15 cellular contexts compared by ENCODE assay signal in the genomic region with DNA sequence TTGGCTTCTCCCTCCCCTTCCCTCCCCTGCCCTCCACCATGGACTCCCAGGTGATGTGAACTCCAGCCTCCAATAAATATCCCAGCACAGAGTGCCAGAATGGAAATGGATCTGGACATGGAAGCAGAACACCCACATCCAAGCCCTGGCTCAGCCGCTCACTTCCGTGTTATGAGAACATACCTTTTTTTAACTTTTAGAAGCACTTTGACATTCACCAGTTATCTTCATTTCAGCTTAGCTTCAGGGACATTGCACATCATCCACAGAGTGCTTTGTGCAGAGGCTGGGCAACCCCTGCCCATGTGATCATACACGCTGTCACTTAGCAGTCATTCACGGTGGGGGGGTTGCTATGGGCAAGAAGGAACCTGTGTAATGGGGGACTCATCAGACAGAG. TPM values are rescaled to one million over a fixed set of nuclear protein-coding genes. Genes with fewer than 3 reads are reported as not detected.
DNase-seq lines count a peak whose midpoint lies in the region; ATAC-seq and TF ChIP-seq lines count a peak whose summit lies in the region.
"Had no signal": no experiment of that assay in that cellular context is flagged by ENCODE, and none has a peak within 500 bp of the region (broad histone marks: within the 10 kb centered on the region; RNA-seq: fewer than 3 reads in every experiment).

No MANE protein-coding gene starts in this region.

- peak overlapping the region; percentile 75 for H3K27ac Mint-ChIP-seq in endothelial cell (ENCODE audit: unreplicated experiment)
- H3K27ac Mint-ChIP-seq: CD14-positive monocyte; CD8-positive, alpha-beta T cell; HFFc6 had no signal

- BruUV-seq in PC-3 (replicated peaks; lab: Mats Ljungman, UMichigan) = no TSS peak

- H3K36me3 Mint-ChIP-seq in endothelial cell (ENCODE audit: low read depth, unreplicated experiment) = peaks cover 79% of the 10 kb centered on the region
- H3K36me3 Mint-ChIP-seq: CD14-positive monocyte; CD8-positive, alpha-beta T cell had no signal

- H3K9me3 Mint-ChIP-seq in endothelial cell (ENCODE audit: unreplicated experiment) = no peaks in the 10 kb centered on the region
- H3K9me3 Mint-ChIP-seq: CD8-positive, alpha-beta T cell; HFFc6 had no signal

- peaks cover 9% of the 10 kb centered on the region for H3K36me3 ChIP-seq in left ventricle myocardium inferior
- H3K36me3 ChIP-seq in psoas muscle (ENCODE audit: insufficient read depth in 1 of 2, low read depth in 1 of 2) = no peaks in the 10 kb centered on the region
- no peaks in the 10 kb centered on the region for H3K36me3 ChIP-seq in thyroid gland
- no peaks in the 10 kb centered on the region for H3K36me3 ChIP-seq in WERI-Rb-1
- no peaks in the 10 kb centered on the region for H3K36me3 ChIP-seq in PC-3 (ENCODE audit: low read depth, low read length)

- peaks cover 18% of the 10 kb centered on the region for H3K27me3 Mint-ChIP-seq in endothelial cell (ENCODE audit: unreplicated experiment)

- H3K4me1 ChIP-seq in left ventricle myocardium inferior (peaks cover 100% of the 10 kb centered on the region), psoas muscle (peaks cover 86% of the 10 kb centered on the region), thyroid gland (no peaks in the 10 kb centered on the region), PC-3 (ENCODE audit: insufficient read depth, low read length) (no peaks in the 10 kb centered on the region)

- H3K9me3 ChIP-seq in left ventricle myocardium inferior (replicated peaks) = no peaks in the 10 kb centered on the region
- H3K9me3 ChIP-seq in psoas muscle = no peaks in the 10 kb centered on the region
- no peaks in the 10 kb centered on the region for H3K9me3 ChIP-seq in thyroid gland
- H3K9me3 ChIP-seq in WERI-Rb-1 (ENCODE audit: severe bottlenecking) = no peaks in the 10 kb centered on the region
- no peaks in the 10 kb centered on the region for H3K9me3 ChIP-seq in PC-3 (ENCODE audit: low read length)

- H3K4me3 ChIP-seq in left ventricle myocardium inferior = no peak overlapping the region
- H3K4me3 ChIP-seq in psoas muscle = no peak overlapping the region
- H3K4me3 ChIP-seq in thyroid gland (replicated peaks in 1 of 3) = no peak overlapping the region
- no peak overlapping the region for H3K4me3 ChIP-seq in WERI-Rb-1 (ENCODE audit: low read depth, low read length)
- no peak overlapping the region for H3K4me3 ChIP-seq in PC-3 (ENCODE audit: low read length)

- intact Hi-C loops in Right ventricle myocardium superior (cut with DNase I) = no loop called here
- intact Hi-C loops in left ventricle myocardium inferior (cut with micrococcal nuclease) = no loop called here
- intact Hi-C loops in psoas muscle (cut with DNase I) = no loop called here
- intact Hi-C loops in thyroid gland (cut with DNase I) = no loop called here
- intact Hi-C loops in PC-3 (cut with micrococcal nuclease) = no loop called here

- no peak overlapping the region for H2AFZ ChIP-seq in PC-3 (ENCODE audit: low read length)

- CTCF ChIA-PET in PC-3 (lab: Charles Lee) = no interaction called here

- H3K4me2 ChIP-seq in PC-3 (ENCODE audit: low read length) = no peak overlapping the region

- H3K27ac ChIP-seq in left ventricle myocardium inferior (replicated peaks) = peak overlapping the region; percentile 95
- H3K27ac ChIP-seq in psoas muscle = peak overlapping the region; percentile 66
- H3K27ac ChIP-seq in thyroid gland = no peak overlapping the region
- H3K27ac ChIP-seq in WERI-Rb-1 = no peak overlapping the region
- H3K27ac ChIP-seq in PC-3 (ENCODE audit: low read length) = no peak overlapping the region

- 20 to 42% (median 35%) methylated on average over 4 of the region's 4 CpGs for WGBS in psoas muscle, 3 donors
- WGBS in thyroid gland, 2 donors = 81 to 83% methylated on average over 4 of the region's 4 CpGs

- ATAC-seq in Right ventricle myocardium superior (ENCODE audit: poor library complexity) = peak; percentile 54
- peak in 2 of 4 donors; percentile 32 to 35 for ATAC-seq in psoas muscle
- ATAC-seq in PC-3 = no peak
- ATAC-seq: CD8-positive, alpha-beta T cell had no signal

- no peaks in the 10 kb centered on the region for H4K20me1 ChIP-seq in PC-3 (ENCODE audit: low read length)

- no peaks in the 10 kb centered on the region for H3K79me2 ChIP-seq in PC-3 (ENCODE audit: low read length)

- POLR2A ChIA-PET in PC-3 (lab: Charles Lee; ENCODE audit: unreplicated experiment) = no interaction called here

- no peak overlapping the region for H3K4me3 Mint-ChIP-seq in endothelial cell (ENCODE audit: unreplicated experiment)
- H3K4me3 Mint-ChIP-seq: CD14-positive monocyte; CD8-positive, alpha-beta T cell; HFFc6 had no signal

- no peaks in the 10 kb centered on the region for H3F3A ChIP-seq in PC-3 (ENCODE audit: low read length, unreplicated experiment)

- TF ChIP-seq CTCF in endothelial cell (IDR thresholded peaks at IDR 0.05; ENCODE audit: unreplicated experiment) = no peak
- no peak for TF ChIP-seq CTCF in left ventricle myocardium inferior (IDR thresholded peaks at IDR 0.05; ENCODE audit: borderline replicate concordance)
- TF ChIP-seq CTCF in psoas muscle (IDR thresholded peaks at IDR 0.05) = no peak
- TF ChIP-seq CTCF in thyroid gland (IDR thresholded peaks at IDR 0.05) = no peak
- no peak for TF ChIP-seq CTCF in WERI-Rb-1 (IDR thresholded peaks at IDR 0.05; ENCODE audit: low read depth, low read length)
- no peak for TF ChIP-seq CTCF in PC-3 (conservative IDR thresholded peaks at IDR 0.05; ENCODE audit: low read depth, low read length)

- no peak overlapping the region for H3K9ac ChIP-seq in PC-3 (ENCODE audit: low read length)

- peaks cover 89% of the 10 kb centered on the region for H3K4me1 Mint-ChIP-seq in endothelial cell (ENCODE audit: unreplicated experiment)

- H3K9me2 ChIP-seq in PC-3 (replicated peaks; ENCODE audit: low read length) = no peaks in the 10 kb centered on the region

- H3K27me3 ChIP-seq in left ventricle myocardium inferior (ENCODE audit: low read depth) (no peaks in the 10 kb centered on the region), psoas muscle (ENCODE audit: insufficient read depth in 3 of 3, low read length in 2 of 3) (no peaks in the 10 kb centered on the region), thyroid gland (no peaks in the 10 kb centered on the region), WERI-Rb-1 (ENCODE audit: insufficient read depth, low read depth, severe bottlenecking) (peaks cover 32% of the 10 kb centered on the region), PC-3 (ENCODE audit: low read length) (no peaks in the 10 kb centered on the region)

- no peak for TF ChIP-seq POLR2A in thyroid gland (IDR thresholded peaks at IDR 0.05)

- DNase-seq in endothelial cell (ENCODE audit: low spot score) = no peak
- peak; percentile 54 for DNase-seq in Right ventricle myocardium superior
- no peak for DNase-seq in left ventricle myocardium inferior
- DNase-seq in psoas muscle = no peak
- no peak for DNase-seq in thyroid gland
- DNase-seq in WERI-Rb-1 = no peak
- no peak for DNase-seq in NCI-H1694 treated with DMSO at 0.1 percent for 48 hours (lab: John Stamatoyannopoulos, UW)
- no peak for DNase-seq in PC-3
- DNase-seq: CD8-positive, alpha-beta T cell; DMS153; DMS79 treated with DMSO at 0.1 percent for 48 hours; EL; HCEC 1CT; HFFc6 had no signal

RNA-seq across cellular contexts. Expression of gene AFAP1L1, which starts 9.1 kb away (rescaled TPM):
- total RNA-seq in endothelial cell (ENCODE audit: unreplicated experiment) (393 TPM), Right ventricle myocardium superior (42.2 TPM), left ventricle myocardium inferior (40.6 TPM), psoas muscle (10 to 100 TPM; 21.0 to 38.6 (median 26.4) TPM), thyroid gland (10 to 100 TPM; 15.9 to 43.1 (median 26.8) TPM), PC-3 (2014; rRNA removed) (19.6 and 22.3 TPM in 2 replicates)
- 10 to 100 TPM; 10.8 to 39.9 (median 15.0) TPM for polyA plus RNA-seq in psoas muscle
- polyA plus RNA-seq: CD14-positive monocyte had no signal

Comparison
In these comparisons a context has a peak if more than half of its experiments do, and no peak if none do; other contexts are left out.
1. H3K27ac ChIP-seq: peak in left ventricle myocardium inferior (single experiment) and psoas muscle (single experiment); none in thyroid gland (0 of 3), WERI-Rb-1 (single experiment) and PC-3 (single experiment).